8 cellular contexts compared by ENCODE assay signal in the genomic region with DNA sequence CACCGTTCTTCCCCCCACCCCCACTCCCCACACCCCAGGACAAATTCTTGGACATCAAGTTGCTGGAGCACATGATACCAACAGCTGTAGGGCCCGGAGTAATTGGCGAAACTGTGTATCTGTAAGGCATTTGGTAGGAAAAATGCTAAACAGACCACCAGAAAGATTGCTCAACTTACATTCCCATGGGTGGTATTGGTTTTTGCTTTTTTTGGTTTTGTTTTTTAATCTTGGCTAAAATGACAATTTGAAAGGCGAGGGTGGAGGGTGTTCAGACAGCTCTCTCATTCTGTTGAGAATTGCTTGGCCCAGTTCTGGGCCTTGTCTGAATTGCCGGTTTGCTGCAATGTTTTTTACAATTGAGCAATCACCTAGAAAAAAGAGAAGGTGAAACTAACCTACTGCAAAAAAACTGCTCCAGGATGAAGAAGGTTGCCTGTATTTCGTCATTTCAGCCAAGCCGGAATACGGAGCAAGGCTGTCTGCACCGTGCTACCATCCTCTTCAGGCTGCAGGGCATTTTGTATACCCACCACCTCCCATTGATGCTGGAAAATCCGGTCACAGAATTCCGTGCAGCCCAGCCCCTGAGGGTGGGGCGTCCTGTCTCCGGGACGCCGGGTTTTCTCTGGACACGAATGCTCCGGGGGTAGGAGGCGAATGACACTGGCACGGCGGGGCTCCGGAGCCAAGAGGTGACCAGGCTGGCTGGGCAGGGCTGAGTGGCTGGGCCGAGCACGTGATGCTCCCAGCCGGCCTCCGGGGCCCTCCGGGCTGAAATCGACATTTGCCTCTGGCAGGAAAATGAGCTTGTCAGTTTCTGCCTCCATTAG. TPM values are rescaled to one million over a fixed set of nuclear protein-coding genes. Genes with fewer than 3 reads are reported as not detected.
DNase-seq lines count a peak whose midpoint lies in the region; ATAC-seq and TF ChIP-seq lines count a peak whose summit lies in the region.

A gene (plus strand): TSS at position 777 of the 833 bp plus-strand sequence. CDS start 28,058 bp downstream, outside the sequence.

- peak; percentile 80 for DNase-seq in OCI-M1 (lab: John Stamatoyannopoulos, UW)
- DNase-seq in dorsolateral prefrontal cortex: peak; percentile 68 to 84 (median 74)
- DNase-seq in right lobe of liver: peak; percentile 74 to 87 (median 86)
- DNase-seq in substantia nigra (lab: John Stamatoyannopoulos, UW): peak; percentile 3 to 85 (median 66)
- DNase-seq in HFFc6: no peak

- peak; percentile 69 for TF ChIP-seq POLR2A in right lobe of liver (IDR thresholded peaks at IDR 0.05)

- no peaks in the 10 kb centered on the region for H3K36me3 ChIP-seq in right lobe of liver

- H3K27me3 ChIP-seq in dorsolateral prefrontal cortex (peaks cover 0 to 85% (median 27%) of the 10 kb centered on the region in 45 donors), right lobe of liver (peaks cover 0 to 7% of the 10 kb centered on the region in 2 donors)

- H3K27me3 Mint-ChIP-seq in HFFc6 (ENCODE audit: insufficient read depth): peaks cover 17% of the 10 kb centered on the region

- no peaks in the 10 kb centered on the region for H3K9me3 ChIP-seq in right lobe of liver

- TF ChIP-seq CTCF in dorsolateral prefrontal cortex (IDR thresholded peaks at IDR 0.05 in 54 of 56, conservative IDR thresholded peaks at IDR 0.05 in 2 of 56; ENCODE audit: low read depth in 1 of 56, partially characterized antibody in 56 of 56) (peak in 4 of 56 donors; percentile 9 to 24 (median 14)), right lobe of liver (IDR thresholded peaks at IDR 0.05) (no peak), HFFc6 (IDR thresholded peaks at IDR 0.05) (no peak)

- peaks cover 13% of the 10 kb centered on the region for H3K4me1 Mint-ChIP-seq in HFFc6 (ENCODE audit: low read depth)

- ATAC-seq in GM18909 (IDR thresholded peaks at IDR 0.05; ENCODE audit: poor library complexity, unreplicated experiment): peak; percentile 77
- peak; percentile 80 for ATAC-seq in HG03439 (IDR thresholded peaks at IDR 0.05; ENCODE audit: unreplicated experiment)
- peak; percentile 90 to 98 (median 94) for ATAC-seq in right lobe of liver
- no peak for ATAC-seq in GM18858 (IDR thresholded peaks at IDR 0.05; ENCODE audit: unreplicated experiment)

- H3K36me3 Mint-ChIP-seq in HFFc6 (ENCODE audit: low read depth): no peaks in the 10 kb centered on the region

- no peak within 1 kb of the TSS for H3K4me3 Mint-ChIP-seq in HFFc6

- no peak within 1 kb of the TSS for H3K27ac Mint-ChIP-seq in HFFc6

- H3K4me3 ChIP-seq in dorsolateral prefrontal cortex (peak within 1 kb of the TSS; percentile 18 to 75 (median 58)), right lobe of liver (peak within 1 kb of the TSS; percentile 24 to 49 (median 37))

- H3K4me1 ChIP-seq in right lobe of liver: peaks cover 0 to 10% (median 0%) of the 10 kb centered on the region in 4 donors

- intact Hi-C loops in dorsolateral prefrontal cortex (cut with DNase I) (no loop called here), right lobe of liver (cut with DNase I) (no loop called here)

- 14% methylated on average over 19 of the region's 27 CpGs for WGBS in right lobe of liver (ENCODE audit: insufficient coverage, low coverage, low lambda C conversion rate, missing lambda C conversion rate)

- H3K27ac ChIP-seq in dorsolateral prefrontal cortex: peak within 1 kb of the TSS in 58 of 59 donors; percentile 35 to 90 (median 80)
- H3K27ac ChIP-seq in right lobe of liver: peak within 1 kb of the TSS; percentile 30 to 74 (median 64)
- H3K27ac ChIP-seq in substantia nigra (ENCODE audit: low read depth, low read length, poor library complexity, severe bottlenecking): peak within 1 kb of the TSS; percentile 77

- H3K9me3 Mint-ChIP-seq in HFFc6: no peaks in the 10 kb centered on the region

RNA-seq across cellular contexts. Expression of the gene that starts here (rescaled TPM):
- 100 to 1,000 TPM in 11 of 120 experiments, 10 to 100 TPM in 109; 37.8 to 131 (median 77.3) TPM for total RNA-seq in dorsolateral prefrontal cortex
- 1 to 10 TPM; 3.5 to 5.5 (median 4.0) TPM for total RNA-seq in right lobe of liver
- under 1 TPM in 2 of 6 experiments, not detected in 4; 0.14 to 0.17 TPM for total RNA-seq in HFFc6 (2021; fragmentation: NEBNext Ultra II Directional; extraction: Animal tissue kit (Norgen Biotek cat#: 25700))

Comparison
In these comparisons a context has a peak if more than half of its experiments do, and no peak if none do; other contexts are left out.
1. RNA of the gene that starts here (total RNA-seq): 37.8 to 131 TPM in dorsolateral prefrontal cortex; 3.5 to 5.5 TPM in right lobe of liver and 0.14 to 0.17 TPM in HFFc6; every median in the first group is over 4 times any median in the second.
2. Peak in every context shown above with its lines, with median percentiles within 50 percentile points of each other: H3K27ac ChIP-seq.